ENCODE assay signal across 8 cellular contexts in the genomic region with DNA sequence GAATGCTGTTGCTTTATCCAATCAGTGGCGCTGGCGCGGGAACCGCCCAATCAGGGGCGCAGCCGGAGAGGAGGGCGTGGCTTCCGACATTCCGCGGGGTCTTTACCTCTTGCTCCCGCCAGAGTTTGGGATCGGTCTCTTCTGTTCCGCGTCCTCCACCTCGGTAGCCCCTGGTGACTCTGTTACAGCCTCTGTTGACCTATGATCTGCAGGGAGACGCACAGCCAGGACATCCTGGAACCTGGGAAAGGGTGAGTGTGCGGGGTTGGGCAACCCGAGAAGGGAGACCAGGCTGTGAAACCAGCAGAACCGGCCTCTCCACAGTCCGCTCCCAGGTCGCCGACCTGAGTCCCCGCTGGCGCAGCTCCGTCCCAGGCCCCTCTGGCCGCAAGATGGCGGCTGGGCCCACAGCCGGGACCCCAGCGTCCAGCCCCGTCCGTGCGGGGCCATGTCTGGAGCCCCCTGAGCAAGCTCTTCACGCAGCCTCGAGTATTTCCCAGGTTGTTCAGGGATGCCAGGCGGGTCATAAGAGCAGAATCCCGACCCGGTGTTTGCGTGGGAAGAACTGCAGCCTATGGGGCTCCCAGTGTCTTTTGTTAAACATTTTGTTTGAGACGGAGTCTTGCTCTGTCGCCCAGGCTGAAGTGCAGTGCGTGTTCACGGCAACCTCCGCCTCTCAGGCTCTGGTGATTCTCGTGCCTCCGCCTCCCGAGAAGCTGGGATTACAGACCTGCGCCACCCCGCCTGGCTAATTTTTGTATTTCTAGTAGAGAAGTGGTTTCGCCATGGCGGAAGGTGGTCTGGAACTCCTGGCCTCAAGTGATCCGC. TPM values are rescaled to one million over a fixed set of nuclear protein-coding genes. Genes with fewer than 3 reads are reported as not detected.
DNase-seq lines count a peak whose midpoint lies in the region; ATAC-seq and TF ChIP-seq lines count a peak whose summit lies in the region.

No MANE protein-coding gene starts in this region.

- no peaks in the 10 kb centered on the region for H3K9me3 ChIP-seq in Peyer's patch

- peak overlapping the region; percentile 37 to 75 (median 56) for H3K27ac ChIP-seq in Peyer's patch

- H3K27me3 ChIP-seq in Peyer's patch = no peaks in the 10 kb centered on the region

- H3K4me3 ChIP-seq in Peyer's patch = peak overlapping the region; percentile 56 to 90 (median 60)

- H3K27ac Mint-ChIP-seq in activated naive CD4-positive, alpha-beta T cell treated with anti-CD3 and anti-CD28 coated beads for 36 hours = peak overlapping the region; percentile 72

- H3K27me3 Mint-ChIP-seq in activated naive CD4-positive, alpha-beta T cell treated with anti-CD3 and anti-CD28 coated beads for 36 hours (ENCODE audit: low read depth) = no peaks in the 10 kb centered on the region

- H3K4me3 Mint-ChIP-seq in activated naive CD4-positive, alpha-beta T cell treated with anti-CD3 and anti-CD28 coated beads for 36 hours = peak overlapping the region; percentile 90

- peak; percentile 71 for ATAC-seq in HG02798 (IDR thresholded peaks at IDR 0.05; ENCODE audit: poor library complexity, unreplicated experiment)

- peaks cover 5% of the 10 kb centered on the region for H3K36me3 Mint-ChIP-seq in activated naive CD4-positive, alpha-beta T cell treated with anti-CD3 and anti-CD28 coated beads for 36 hours (ENCODE audit: low read depth)

- CTCF ChIA-PET in activated naive CD4-positive, alpha-beta T cell treated with anti-CD3 and anti-CD28 coated beads for 36 hours (lab: Charles Lee) = interaction anchor here (0.5 to 0.6 kb wide), 2 partner anchors 66 to 199 kb away, joined by 3 to 4 read pairs; no protein-coding TSS in a partner anchor

- no peak for TF ChIP-seq CTCF in Peyer's patch (IDR thresholded peaks at IDR 0.05)

- peaks cover 19% of the 10 kb centered on the region for H3K4me1 Mint-ChIP-seq in activated naive CD4-positive, alpha-beta T cell treated with anti-CD3 and anti-CD28 coated beads for 36 hours (ENCODE audit: low read depth)

- DNase-seq in GM03348 (ENCODE audit: low spot score) (peak; percentile 68), Peyer's patch (peak; percentile 82 to 95 (median 93)), germinal center (ENCODE audit: low spot score) (peak; percentile 86), occipital lobe (lab: John Stamatoyannopoulos, UW) (peak; percentile 21), superior temporal gyrus (ENCODE audit: extremely low spot score) (peak; percentile 83), NCI-H1436 (lab: John Stamatoyannopoulos, UW) (no peak)
- DNase-seq in activated naive CD4-positive, alpha-beta T cell treated with anti-CD3 and anti-CD28 coated beads for 36 hours = peak; percentile 88

- intact Hi-C loops in activated naive CD4-positive, alpha-beta T cell treated with anti-CD3 and anti-CD28 coated beads for 36 hours (cut with micrococcal nuclease) = loop anchor here (1.0 to 5.0 kb wide), 3 partner anchors 8 to 1711 kb away; a partner anchor contains a TSS

- no peaks in the 10 kb centered on the region for H3K36me3 ChIP-seq in Peyer's patch

- no peaks in the 10 kb centered on the region for H3K9me3 Mint-ChIP-seq in activated naive CD4-positive, alpha-beta T cell treated with anti-CD3 and anti-CD28 coated beads for 36 hours

- no peaks in the 10 kb centered on the region for H3K4me1 ChIP-seq in Peyer's patch

- no peak for TF ChIP-seq POLR2A in Peyer's patch (IDR thresholded peaks at IDR 0.05)

RNA-seq across cellular contexts. Expression of a gene that starts 4.4 kb away (rescaled TPM):
- total RNA-seq in Peyer's patch (1 to 10 TPM in 3 of 4 donors, under 1 TPM in 1; 0.66 to 5.0 (median 1.4) TPM), occipital lobe (25.7 TPM)
- 1 to 10 TPM; 3.1 to 5.1 TPM for total RNA-seq in activated naive CD4-positive, alpha-beta T cell treated with anti-CD3 and anti-CD28 coated beads for 36 hours
